In genomic region chr7:34066968-34067367, GRCh38 we compare ENCODE assay signal across 1 cellular context.
TF ChIP-seq lines count a peak whose summit lies in the region.

No MANE protein-coding gene starts in this region.

TF ChIP-seq in HCT116, 20 proteins besides CTCF, POLR2A, EP300 and RAD21 (continued from another document):
- TF ChIP-seq ZBTB33 (IDR thresholded peaks at IDR 0.05; ENCODE audit: extremely low read depth, insufficient replicate concordance, low read length) (no peak), FOSL1 (IDR thresholded peaks at IDR 0.05; ENCODE audit: low read depth) (no peak), SRF (IDR thresholded peaks at IDR 0.05; ENCODE audit: low read depth) (no peak), JUND (IDR thresholded peaks at IDR 0.05) (no peak), CEBPB (IDR thresholded peaks at IDR 0.05; ENCODE audit: low read depth) (no peak), ZNF274 (IDR thresholded peaks at IDR 0.05; ENCODE audit: low read depth, low read length) (no peak), SP1 (IDR thresholded peaks at IDR 0.05; ENCODE audit: low read depth) (no peak)
